ENCODE assay signal across 8 cellular contexts in the genomic region with DNA sequence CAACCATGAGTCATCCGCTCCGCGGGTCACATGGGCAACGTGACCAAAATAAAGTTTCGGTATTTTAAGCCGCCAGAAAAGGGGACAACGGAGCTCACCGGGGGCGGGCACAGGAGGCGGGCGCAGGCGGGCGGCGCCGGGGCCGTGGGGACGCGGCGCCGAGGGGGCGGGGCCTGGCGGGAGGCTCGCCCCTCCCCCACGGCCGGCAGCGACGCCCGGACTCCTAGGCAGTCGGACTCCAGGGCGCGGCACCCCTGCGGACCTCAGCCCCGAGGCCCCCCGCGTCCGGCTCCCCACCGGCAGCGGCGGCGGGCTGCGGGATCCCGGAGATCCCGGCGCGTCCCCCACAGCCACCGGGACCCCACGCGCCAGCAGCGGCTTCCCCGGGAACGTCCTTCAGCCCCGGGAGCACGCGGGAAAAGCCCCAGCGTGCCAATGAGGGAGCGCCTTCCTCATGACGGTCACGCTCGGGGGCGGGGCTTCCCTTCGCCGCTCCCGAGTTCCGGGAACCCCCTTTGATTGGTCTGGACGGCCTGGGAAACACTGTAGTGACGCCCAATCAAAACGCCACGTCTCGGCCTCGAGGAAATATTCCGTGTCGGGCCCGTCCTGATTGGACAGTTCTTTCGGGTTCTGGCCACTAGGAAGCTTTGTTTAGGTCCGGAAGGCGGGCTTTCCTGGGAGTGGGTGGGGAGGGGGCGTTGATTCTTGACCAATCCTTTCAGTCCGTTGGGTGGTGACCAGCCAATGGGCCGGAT. TPM values are rescaled to one million over a fixed set of nuclear protein-coding genes. Genes with fewer than 3 reads are reported as not detected.
DNase-seq lines count a peak whose midpoint lies in the region; ATAC-seq and TF ChIP-seq lines count a peak whose summit lies in the region.

No MANE protein-coding gene starts in this region.

- H3K36me3 Mint-ChIP-seq in activated naive CD8-positive, alpha-beta T cell treated with anti-CD3 and anti-CD28 coated beads, Interleukin-2, amount 50 U/mL, for 24 hours (ENCODE audit: low read depth), result peaks cover 18% of the 10 kb centered on the region
- no peaks in the 10 kb centered on the region for H3K36me3 Mint-ChIP-seq in osteocyte (ENCODE audit: unreplicated experiment)

- H3K9me3 Mint-ChIP-seq in activated naive CD8-positive, alpha-beta T cell treated with anti-CD3 and anti-CD28 coated beads, Interleukin-2, amount 50 U/mL, for 24 hours, result no peaks in the 10 kb centered on the region
- no peaks in the 10 kb centered on the region for H3K9me3 Mint-ChIP-seq in osteocyte (ENCODE audit: unreplicated experiment)

- H3F3A ChIP-seq in SU-DHL-6 (ENCODE audit: insufficient read depth), result 0 out of 2 replicates have a peak, but pooled peaks cover 5% of the 10 kb centered on the region

- DNase-seq in NCI-H1417 (lab: John Stamatoyannopoulos, UW) (peak; percentile 99 to 100 (median 100)), Right ventricle myocardium inferior (ENCODE audit: missing footprints) (peak; percentile 99), osteocyte (ENCODE audit: extremely low spot score, unreplicated experiment) (peak; percentile 100)
- peak; percentile 98 for DNase-seq in activated naive CD8-positive, alpha-beta T cell treated with anti-CD3 and anti-CD28 coated beads, Interleukin-2, amount 50 U/mL, for 24 hours

- H3K27ac Mint-ChIP-seq in activated naive CD8-positive, alpha-beta T cell treated with anti-CD3 and anti-CD28 coated beads, Interleukin-2, amount 50 U/mL, for 24 hours, result peak overlapping the region; percentile 86
- peak overlapping the region; percentile 94 for H3K27ac Mint-ChIP-seq in osteocyte (ENCODE audit: unreplicated experiment)

- no peaks in the 10 kb centered on the region for H3K27me3 Mint-ChIP-seq in activated naive CD8-positive, alpha-beta T cell treated with anti-CD3 and anti-CD28 coated beads, Interleukin-2, amount 50 U/mL, for 24 hours
- no peaks in the 10 kb centered on the region for H3K27me3 Mint-ChIP-seq in osteocyte (ENCODE audit: unreplicated experiment)

- H4K20me1 ChIP-seq in SU-DHL-6 (ENCODE audit: low read depth, low read length), result peaks cover 12% of the 10 kb centered on the region

- peaks cover 43% of the 10 kb centered on the region for H3K4me1 Mint-ChIP-seq in activated naive CD8-positive, alpha-beta T cell treated with anti-CD3 and anti-CD28 coated beads, Interleukin-2, amount 50 U/mL, for 24 hours
- peaks cover 33% of the 10 kb centered on the region for H3K4me1 Mint-ChIP-seq in osteocyte (ENCODE audit: unreplicated experiment)

- intact Hi-C loops in Right ventricle myocardium inferior (cut with DNase I), result loop anchor here (1.0 to 5.0 kb wide), 3 partner anchors 41 to 82 kb away; a partner anchor contains a TSS

- peak overlapping the region; percentile 79 for H3K4me3 Mint-ChIP-seq in activated naive CD8-positive, alpha-beta T cell treated with anti-CD3 and anti-CD28 coated beads, Interleukin-2, amount 50 U/mL, for 24 hours
- peak overlapping the region; percentile 83 for H3K4me3 Mint-ChIP-seq in osteocyte (ENCODE audit: unreplicated experiment)

- peak; percentile 68 for ATAC-seq in HG02763 (IDR thresholded peaks at IDR 0.05; ENCODE audit: unreplicated experiment)
- ATAC-seq in activated naive CD8-positive, alpha-beta T cell treated with anti-CD3 and anti-CD28 coated beads, Interleukin-2, amount 50 U/mL, for 24 hours, result peak; percentile 83
- ATAC-seq in Right ventricle myocardium inferior, result peak; percentile 93

- peak overlapping the region; percentile 97 for H3K9ac ChIP-seq in SU-DHL-6 (ENCODE audit: low read length)

- H3K27ac ChIP-seq in SU-DHL-6 (ENCODE audit: low read depth, low read length), result peak overlapping the region; percentile 56
- H3K27ac ChIP-seq in thymus (ENCODE audit: low read depth), result peak overlapping the region; percentile 96

- H3K9me3 ChIP-seq in SU-DHL-6 (ENCODE audit: insufficient read depth, low read length), result no peaks in the 10 kb centered on the region
- H3K9me3 ChIP-seq in thymus (ENCODE audit: control insufficient read depth), result no peaks in the 10 kb centered on the region

- H3K9me2 ChIP-seq in SU-DHL-6 (replicated peaks; ENCODE audit: insufficient read depth, low read length), result no peaks in the 10 kb centered on the region

- peak overlapping the region; percentile 100 for H2AFZ ChIP-seq in SU-DHL-6 (ENCODE audit: low read depth, low read length, severe bottlenecking)

- H3K4me3 ChIP-seq in GM12875 (ENCODE audit: low read depth, low read length), result peak overlapping the region; percentile 92
- peak overlapping the region; percentile 90 for H3K4me3 ChIP-seq in SU-DHL-6 (ENCODE audit: insufficient read depth, low read length, poor library complexity, severe bottlenecking)
- peak overlapping the region; percentile 97 for H3K4me3 ChIP-seq in thymus (ENCODE audit: low read length)

- H3K27me3 ChIP-seq in SU-DHL-6 (ENCODE audit: low read length) (no peaks in the 10 kb centered on the region), thymus (ENCODE audit: control insufficient read depth, insufficient read depth) (no peaks in the 10 kb centered on the region)

- H3K4me2 ChIP-seq in SU-DHL-6 (ENCODE audit: low read depth, low read length, poor library complexity, severe bottlenecking), result peak overlapping the region; percentile 92

- TF ChIP-seq CTCF in GM12875 (IDR thresholded peaks at IDR 0.05; ENCODE audit: borderline replicate concordance, insufficient read depth, low read depth, low read length), result no peak
- no peak for TF ChIP-seq CTCF in SU-DHL-6 (IDR thresholded peaks at IDR 0.05; ENCODE audit: insufficient read depth, low read length, poor library complexity, severe bottlenecking)
- TF ChIP-seq CTCF in osteocyte (IDR thresholded peaks at IDR 0.05), result no peak

- under 1% methylated on average over 78 of the region's 79 CpGs for WGBS in thymus

- H3K36me3 ChIP-seq in SU-DHL-6 (ENCODE audit: low read length) (no peaks in the 10 kb centered on the region), thymus (ENCODE audit: control insufficient read depth, insufficient read depth) (peaks cover 4% of the 10 kb centered on the region)

- peaks cover 21% of the 10 kb centered on the region for H3K4me1 ChIP-seq in thymus (ENCODE audit: control insufficient read depth, insufficient read depth, low read length)

- peaks cover 39% of the 10 kb centered on the region for H3K79me2 ChIP-seq in SU-DHL-6 (ENCODE audit: insufficient read depth, low read length)

RNA-seq across cellular contexts. Expression of a gene that starts 0.5 kb away (rescaled TPM):
- 159 TPM for total RNA-seq in Right ventricle myocardium inferior
- 68.1 and 81.6 TPM in 2 replicates for total RNA-seq in osteocyte
- 158 TPM for polyA plus RNA-seq in thymus

Comparison
In these comparisons a context has a peak if more than half of its experiments do, and no peak if none do; other contexts are left out.
1. Peak in every context shown above with its lines: DNase-seq, ATAC-seq, H3K4me3 ChIP-seq and H3K27ac ChIP-seq.